8 cellular contexts compared by ENCODE assay signal in genomic region chr17:65987988-65988387, GRCh38.
DNase-seq lines count a peak whose midpoint lies in the region; ATAC-seq, FAIRE-seq and TF ChIP-seq lines count a peak whose summit lies in the region.

No MANE protein-coding gene starts in this region.

- peak; percentile 67 for TF ChIP-seq CTCF in D721Med (IDR thresholded peaks at IDR 0.05; ENCODE audit: insufficient read depth, missing control alignments)
- peak; percentile 45 for TF ChIP-seq CTCF in kidney epithelial cell (IDR thresholded peaks at IDR 0.05; ENCODE audit: insufficient read depth, low read length, poor library complexity, severe bottlenecking)
- no peak for TF ChIP-seq CTCF in vagina (IDR thresholded peaks at IDR 0.05)

- no peak overlapping the region for H4K91ac ChIP-seq in neuronal stem cell (ENCODE audit: low read depth, low read length, poor library complexity)

- H3K18ac ChIP-seq in neuronal stem cell (ENCODE audit: low read length), result no peak overlapping the region

- no CpG with 5 or more reads among the region's 2 CpGs for WGBS in neuronal stem cell (ENCODE audit: extremely low coverage in 2 of 2, insufficient read length in 2 of 2, insufficient replicate concordance in 1 of 2), 2 donors

- no peak overlapping the region for H3K23ac ChIP-seq in neuronal stem cell (ENCODE audit: low read depth, low read length, poor library complexity)

- H2BK15ac ChIP-seq in neuronal stem cell (ENCODE audit: low read length), result no peak overlapping the region

- no peak overlapping the region for H3K9ac ChIP-seq in neuronal stem cell (ENCODE audit: low read depth, low read length, poor library complexity)

- H2BK12ac ChIP-seq in neuronal stem cell (ENCODE audit: low read length), result no peak overlapping the region

- no peak for FAIRE-seq in D721Med (lab: Jason Lieb, UNC)

- no peak for TF ChIP-seq POLR2A in vagina (IDR thresholded peaks at IDR 0.05)

- H3K27ac ChIP-seq in neuronal stem cell (replicated peaks; ENCODE audit: low read length), result no peak overlapping the region
- H3K27ac ChIP-seq in vagina, result no peak overlapping the region

- no peak overlapping the region for H2BK120ac ChIP-seq in neuronal stem cell (ENCODE audit: low read depth, low read length)

- H3K4me2 ChIP-seq in neuronal stem cell (ENCODE audit: insufficient read depth, low read length, poor library complexity, severe bottlenecking), result no peak overlapping the region

- H4K8ac ChIP-seq in neuronal stem cell (ENCODE audit: low read depth, low read length), result no peak overlapping the region

- H3K27me3 ChIP-seq in kidney epithelial cell (ENCODE audit: control insufficient read depth, insufficient read depth, low read length) (no peaks in the 10 kb centered on the region), neuronal stem cell (ENCODE audit: control insufficient read depth in 3 of 3, insufficient read depth in 3 of 3, low read depth in 1 of 3, low read length in 3 of 3) (no peaks in the 10 kb centered on the region), vagina (no peaks in the 10 kb centered on the region)

- no peak overlapping the region for H3K4ac ChIP-seq in neuronal stem cell (ENCODE audit: low read length)

- no peak for ATAC-seq in GM18870 (IDR thresholded peaks at IDR 0.05; ENCODE audit: unreplicated experiment)

- DNase-seq in D721Med (ENCODE audit: insufficient read length, low spot score) (no peak), HT1080 (ENCODE audit: low read depth) (peak; percentile 54), SW480 (ENCODE audit: low spot score) (peak; percentile 95), kidney epithelial cell (ENCODE audit: low read depth) (no peak), neuronal stem cell (ENCODE audit: low spot score) (no peak), vagina (ENCODE audit: extremely low spot score in 2 of 2) (no peak), ureter (ENCODE audit: low spot score) (no peak)

- no peaks in the 10 kb centered on the region for H3K4me1 ChIP-seq in neuronal stem cell (ENCODE audit: control insufficient read depth in 2 of 2, insufficient read depth in 1 of 2, low read depth in 1 of 2, low read length in 2 of 2)
- no peaks in the 10 kb centered on the region for H3K4me1 ChIP-seq in vagina

- no peaks in the 10 kb centered on the region for H3K36me3 ChIP-seq in kidney epithelial cell (ENCODE audit: control insufficient read depth, insufficient read depth, low read length)
- no peaks in the 10 kb centered on the region for H3K36me3 ChIP-seq in neuronal stem cell (replicated peaks in 1 of 2; ENCODE audit: control insufficient read depth in 2 of 2, insufficient read depth in 2 of 2, low read length in 2 of 2)
- no peaks in the 10 kb centered on the region for H3K36me3 ChIP-seq in vagina

- no peaks in the 10 kb centered on the region for H3K79me1 ChIP-seq in neuronal stem cell (ENCODE audit: low read depth, low read length)

- H2AFZ ChIP-seq in neuronal stem cell (ENCODE audit: low read length), result no peak overlapping the region

- intact Hi-C loops in vagina (cut with DNase I), result no loop called here

- H3K4me3 ChIP-seq in kidney epithelial cell (ENCODE audit: low read depth, low read length) (no peak overlapping the region), neuronal stem cell (ENCODE audit: low read length in 2 of 2) (no peak overlapping the region), vagina (no peak overlapping the region)

- no peak overlapping the region for H2BK5ac ChIP-seq in neuronal stem cell (ENCODE audit: low read length)

- H3K9me3 ChIP-seq in neuronal stem cell (replicated peaks in 1 of 2; ENCODE audit: control insufficient read depth in 2 of 2, insufficient read depth in 1 of 2, low read depth in 1 of 2, low read length in 2 of 2) (peaks cover 0 to 13% of the 10 kb centered on the region in 2 donors), vagina (peaks cover 13% of the 10 kb centered on the region)

- no peak overlapping the region for H2AK5ac ChIP-seq in neuronal stem cell (ENCODE audit: low read depth, low read length)

- H3K14ac ChIP-seq in neuronal stem cell (ENCODE audit: low read length), result no peak overlapping the region

Comparison
In these comparisons a context has a peak if more than half of its experiments do, and no peak if none do; other contexts are left out.
1. DNase-seq: peak in HT1080 (single experiment) and SW480 (single experiment); none in D721Med (single experiment), kidney epithelial cell (single experiment), neuronal stem cell (single experiment), vagina (0 of 2) and ureter (single experiment).
2. CTCF ChIP-seq: peak in D721Med (single experiment) and kidney epithelial cell (single experiment); none in vagina (0 of 3).